ENCODE assay signal across 9 cellular contexts in the genomic region with DNA sequence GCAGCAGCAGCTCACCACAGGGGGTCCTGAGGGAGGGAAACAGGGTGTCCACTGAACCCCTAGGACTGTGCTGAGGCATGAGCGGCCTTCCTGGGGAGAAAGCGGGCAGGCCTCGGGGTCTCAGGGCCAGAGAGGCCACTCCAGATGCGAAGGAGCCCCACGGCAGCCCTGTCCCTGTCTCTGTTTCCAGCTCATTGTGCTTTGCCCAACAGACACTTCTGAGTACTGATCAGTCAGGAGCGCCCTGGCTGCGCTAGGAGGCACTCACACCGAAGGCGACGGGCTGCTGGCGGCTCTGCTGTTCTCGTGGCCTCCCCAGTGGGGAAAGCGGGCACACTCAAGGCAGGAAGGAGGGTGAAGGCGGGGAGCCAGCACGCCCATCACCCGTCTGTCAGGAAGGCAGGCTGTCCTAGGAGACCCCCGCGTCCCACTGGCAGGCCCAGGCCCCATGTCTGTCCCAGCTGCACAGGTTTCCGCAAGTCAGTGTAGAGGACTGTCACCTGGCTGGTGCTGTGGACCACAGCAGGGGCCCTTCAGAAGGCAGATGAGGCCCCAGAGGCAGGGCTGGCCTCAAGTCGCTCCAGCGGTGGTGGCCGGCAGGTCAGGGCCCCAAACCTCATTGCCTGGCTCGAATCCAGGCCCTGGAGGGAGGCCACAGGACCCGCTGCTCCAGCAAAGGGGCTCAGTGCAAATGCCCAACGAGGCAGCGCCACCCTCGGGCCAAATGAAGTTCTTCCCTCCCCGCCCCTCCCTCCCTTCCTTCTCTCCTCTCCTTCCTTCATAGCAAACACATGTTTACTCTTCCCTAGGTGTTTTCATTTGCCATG. TPM values are rescaled to one million over a fixed set of nuclear protein-coding genes. Genes with fewer than 3 reads are reported as not detected.
DNase-seq lines count a peak whose midpoint lies in the region; ATAC-seq and TF ChIP-seq lines count a peak whose summit lies in the region.
"Had no signal": no experiment of that assay in that cellular context is flagged by ENCODE, and none has a peak within 500 bp of the region (broad histone marks: within the 10 kb centered on the region; RNA-seq: fewer than 3 reads in every experiment).

No MANE protein-coding gene starts in this region.

- H3K27ac ChIP-seq in cardiac muscle cell (no peak overlapping the region), left ventricle myocardium inferior (replicated peaks) (no peak overlapping the region), trophoblast cell (ENCODE audit: low read depth, low read length) (no peak overlapping the region)

- no peaks in the 10 kb centered on the region for H3K36me3 ChIP-seq in cardiac muscle cell
- H3K36me3 ChIP-seq in left ventricle myocardium inferior = no peaks in the 10 kb centered on the region
- no peaks in the 10 kb centered on the region for H3K36me3 ChIP-seq in trophoblast cell (ENCODE audit: control insufficient read depth in 1 of 2, insufficient read depth in 2 of 2, low read length in 2 of 2)
- H3K36me3 ChIP-seq: HAP-1 had no signal

- no peaks in the 10 kb centered on the region for H3K79me1 ChIP-seq in trophoblast cell (ENCODE audit: low read length)

- H3K4me2 ChIP-seq in trophoblast cell (ENCODE audit: low read length) = no peak overlapping the region

- TF ChIP-seq CTCF in cardiac muscle cell (IDR thresholded peaks at IDR 0.05; ENCODE audit: low read depth, low read length) (peak; percentile 17), left ventricle myocardium inferior (IDR thresholded peaks at IDR 0.05; ENCODE audit: borderline replicate concordance) (no peak)

- H4K8ac ChIP-seq in trophoblast cell (ENCODE audit: low read depth, low read length) = no peak overlapping the region

- no peak overlapping the region for H2BK120ac ChIP-seq in trophoblast cell (ENCODE audit: insufficient read depth, low read length, poor library complexity)

- peak; percentile 27 for ATAC-seq in HG03342 (IDR thresholded peaks at IDR 0.05; ENCODE audit: unreplicated experiment)
- ATAC-seq in HG03196 (IDR thresholded peaks at IDR 0.05; ENCODE audit: unreplicated experiment) = no peak

- WGBS in trophoblast cell (ENCODE audit: extremely low coverage, insufficient coverage, insufficient read length) = no CpG with 5 or more reads among the region's 28 CpGs

- no peak overlapping the region for H3K18ac ChIP-seq in trophoblast cell (ENCODE audit: low read length)

- DNase-seq in cardiac muscle cell (ENCODE audit: low read depth in 1 of 2, low spot score in 1 of 2) (peak in 1 of 2 donors; percentile 48), left ventricle myocardium inferior (no peak), astrocyte of the hippocampus (ENCODE audit: low read depth, low spot score) (peak; percentile 33), trophoblast cell (peak; percentile 28 to 29), NCI-H510A (lab: John Stamatoyannopoulos, UW) (no peak), T-helper 9 cell (no peak)

- H3K4me3 ChIP-seq in cardiac muscle cell (no peak overlapping the region), left ventricle myocardium inferior (no peak overlapping the region), trophoblast cell (ENCODE audit: low read depth, low read length) (no peak overlapping the region)
- H3K4me3 ChIP-seq: HAP-1 had no signal

- intact Hi-C loops in left ventricle myocardium inferior (cut with micrococcal nuclease) = no loop called here

- no peak overlapping the region for H3K14ac ChIP-seq in trophoblast cell (ENCODE audit: low read length)

- no peak overlapping the region for H2BK5ac ChIP-seq in trophoblast cell (ENCODE audit: low read depth, low read length, poor library complexity)

- H3K27me3 ChIP-seq in cardiac muscle cell = no peaks in the 10 kb centered on the region
- H3K27me3 ChIP-seq in left ventricle myocardium inferior (ENCODE audit: low read depth) = peaks cover 16% of the 10 kb centered on the region
- H3K27me3 ChIP-seq in trophoblast cell (ENCODE audit: insufficient read depth, low read length) = no peaks in the 10 kb centered on the region

- H3K23ac ChIP-seq in trophoblast cell (ENCODE audit: low read length) = no peak overlapping the region

- H2AFZ ChIP-seq in trophoblast cell (ENCODE audit: insufficient read depth, low read length, poor library complexity) = no peak overlapping the region

- no peaks in the 10 kb centered on the region for H3K79me2 ChIP-seq in trophoblast cell (ENCODE audit: control insufficient read depth, insufficient read depth, low read length, poor library complexity)

- no peak overlapping the region for H2BK12ac ChIP-seq in trophoblast cell (ENCODE audit: low read length)

- H4K91ac ChIP-seq in trophoblast cell (ENCODE audit: low read depth, low read length) = no peak overlapping the region

- no peak overlapping the region for H3K4ac ChIP-seq in trophoblast cell (ENCODE audit: low read depth, low read length)

- peaks cover 11% of the 10 kb centered on the region for H3K4me1 ChIP-seq in cardiac muscle cell (ENCODE audit: low read depth)
- peaks cover 6% of the 10 kb centered on the region for H3K4me1 ChIP-seq in left ventricle myocardium inferior
- H3K4me1 ChIP-seq in trophoblast cell (ENCODE audit: control insufficient read depth in 1 of 2, insufficient read depth in 2 of 2, low read length in 2 of 2) = no peaks in the 10 kb centered on the region
- H3K4me1 ChIP-seq: HAP-1 had no signal

- H4K12ac ChIP-seq in trophoblast cell (ENCODE audit: low read depth, low read length) = no peak overlapping the region

- no peak overlapping the region for H2AK5ac ChIP-seq in trophoblast cell (ENCODE audit: low read length)

- H3K9me3 ChIP-seq in cardiac muscle cell (ENCODE audit: low read depth) = no peaks in the 10 kb centered on the region
- peaks cover under 1% of the 10 kb centered on the region for H3K9me3 ChIP-seq in left ventricle myocardium inferior (replicated peaks)
- H3K9me3 ChIP-seq in trophoblast cell (ENCODE audit: insufficient read depth, low read depth, low read length) = no peaks in the 10 kb centered on the region
- H3K9me3 ChIP-seq: HAP-1 had no signal

- no peak overlapping the region for H3K9ac ChIP-seq in trophoblast cell (ENCODE audit: low read length)

RNA-seq across cellular contexts. Expression of a gene that starts 6.8 kb away (rescaled TPM):
- total RNA-seq in cardiac muscle cell = 4.3 and 8.5 TPM in 2 replicates
- 3.7 and 5.3 TPM in 2 replicates for polyA plus RNA-seq in cardiac muscle cell
- not detected for total RNA-seq in left ventricle myocardium inferior
- polyA plus RNA-seq in trophoblast cell (2013) = 0.11 TPM in 2 replicates

RNA-seq across cellular contexts. Expression of a gene that starts 31.6 kb away (rescaled TPM):
- total RNA-seq in cardiac muscle cell (25.9 and 31.7 TPM in 2 replicates), left ventricle myocardium inferior (17.3 TPM)
- polyA plus RNA-seq in cardiac muscle cell = 6.7 and 14.1 TPM in 2 replicates
- polyA plus RNA-seq in trophoblast cell (2013) = 0.11 TPM in 2 replicates

RNA-seq across cellular contexts. Expression of a gene that starts 46.1 kb away (rescaled TPM):
- total RNA-seq in cardiac muscle cell = 16.6 and 19.7 TPM in 2 replicates
- polyA plus RNA-seq in cardiac muscle cell = 25.2 and 28.1 TPM in 2 replicates
- 10.9 TPM for total RNA-seq in left ventricle myocardium inferior
- polyA plus RNA-seq in trophoblast cell (2013) = 7.4 and 7.7 TPM in 2 replicates

RNA-seq across cellular contexts. Expression of a gene that starts 51.9 kb away (rescaled TPM):
- total RNA-seq in cardiac muscle cell = 1.5 TPM in 1 of 2 replicates, not detected in the other
- 0.60 and 2.0 TPM in 2 replicates for polyA plus RNA-seq in cardiac muscle cell
- 0.44 TPM for total RNA-seq in left ventricle myocardium inferior
- 0.25 and 0.56 TPM in 2 replicates for polyA plus RNA-seq in trophoblast cell (2013)

Comparison
In these comparisons a context has a peak if more than half of its experiments do, and no peak if none do; other contexts are left out.
1. DNase-seq: peak in astrocyte of the hippocampus (single experiment) and trophoblast cell (2 of 2); none in left ventricle myocardium inferior (single experiment), NCI-H510A (single experiment) and T-helper 9 cell (single experiment).